Comparison of ENCODE assay signal across 2 cellular contexts in the genomic region with DNA sequence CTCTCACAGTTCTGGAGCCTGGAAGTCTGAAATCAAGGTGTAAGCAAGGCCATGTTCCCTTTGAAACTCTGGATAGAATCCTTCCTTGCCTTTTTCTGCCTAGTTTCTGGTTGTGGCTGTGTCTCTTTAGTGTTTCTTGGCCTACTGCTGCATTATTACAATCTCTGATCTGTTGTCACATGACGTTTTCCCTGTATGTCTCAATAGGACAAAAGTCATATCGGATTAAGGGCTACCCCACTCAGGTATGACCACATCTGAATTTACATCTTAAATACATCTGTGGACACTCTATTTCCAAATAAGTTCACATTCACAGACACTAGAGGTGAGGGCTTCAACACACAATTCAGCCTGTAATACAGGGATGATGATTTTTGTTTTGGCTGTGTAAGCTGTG.
TF ChIP-seq lines count a peak whose summit lies in the region.

No MANE protein-coding gene starts in this region.

TF ChIP-seq in GM23338, 12 proteins besides CTCF, POLR2A, EP300 and RAD21 (continues in another document):
- no peak for TF ChIP-seq ETS1 (IDR thresholded peaks at IDR 0.05)
- TF ChIP-seq NANOG (IDR thresholded peaks at IDR 0.05; ENCODE audit: borderline replicate concordance), result no peak
- TF ChIP-seq EZH2phosphoT487 (IDR thresholded peaks at IDR 0.05; ENCODE audit: unreplicated experiment), result no peak
- TF ChIP-seq JUNB (IDR thresholded peaks at IDR 0.05; ENCODE audit: unreplicated experiment), result no peak
- TF ChIP-seq, protein P1, sequence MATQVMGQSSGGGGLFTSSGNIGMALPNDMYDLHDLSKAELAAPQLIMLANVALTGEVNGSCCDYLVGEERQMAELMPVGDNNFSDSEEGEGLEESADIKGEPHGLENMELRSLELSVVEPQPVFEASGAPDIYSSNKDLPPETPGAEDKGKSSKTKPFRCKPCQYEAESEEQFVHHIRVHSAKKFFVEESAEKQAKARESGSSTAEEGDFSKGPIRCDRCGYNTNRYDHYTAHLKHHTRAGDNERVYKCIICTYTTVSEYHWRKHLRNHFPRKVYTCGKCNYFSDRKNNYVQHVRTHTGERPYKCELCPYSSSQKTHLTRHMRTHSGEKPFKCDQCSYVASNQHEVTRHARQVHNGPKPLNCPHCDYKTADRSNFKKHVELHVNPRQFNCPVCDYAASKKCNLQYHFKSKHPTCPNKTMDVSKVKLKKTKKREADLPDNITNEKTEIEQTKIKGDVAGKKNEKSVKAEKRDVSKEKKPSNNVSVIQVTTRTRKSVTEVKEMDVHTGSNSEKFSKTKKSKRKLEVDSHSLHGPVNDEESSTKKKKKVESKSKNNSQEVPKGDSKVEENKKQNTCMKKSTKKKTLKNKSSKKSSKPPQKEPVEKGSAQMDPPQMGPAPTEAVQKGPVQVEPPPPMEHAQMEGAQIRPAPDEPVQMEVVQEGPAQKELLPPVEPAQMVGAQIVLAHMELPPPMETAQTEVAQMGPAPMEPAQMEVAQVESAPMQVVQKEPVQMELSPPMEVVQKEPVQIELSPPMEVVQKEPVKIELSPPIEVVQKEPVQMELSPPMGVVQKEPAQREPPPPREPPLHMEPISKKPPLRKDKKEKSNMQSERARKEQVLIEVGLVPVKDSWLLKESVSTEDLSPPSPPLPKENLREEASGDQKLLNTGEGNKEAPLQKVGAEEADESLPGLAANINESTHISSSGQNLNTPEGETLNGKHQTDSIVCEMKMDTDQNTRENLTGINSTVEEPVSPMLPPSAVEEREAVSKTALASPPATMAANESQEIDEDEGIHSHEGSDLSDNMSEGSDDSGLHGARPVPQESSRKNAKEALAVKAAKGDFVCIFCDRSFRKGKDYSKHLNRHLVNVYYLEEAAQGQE (IDR thresholded peaks at IDR 0.05; ENCODE audit: unreplicated experiment), result no peak
- TF ChIP-seq CREB1 (CRISPR knock-in tag; IDR thresholded peaks at IDR 0.05; ENCODE audit: low read depth), result no peak
- TF ChIP-seq EZH2 (IDR thresholded peaks at IDR 0.05; ENCODE audit: low read depth, unreplicated experiment), result no peak
- no peak for TF ChIP-seq ZNF114 (CRISPR knock-in tag; IDR thresholded peaks at IDR 0.05)
- no peak for TF ChIP-seq ZNF462 (CRISPR knock-in tag; IDR thresholded peaks at IDR 0.05)
- TF ChIP-seq POLR2AphosphoS5 (IDR thresholded peaks at IDR 0.05; ENCODE audit: low read depth), result no peak

TF ChIP-seq in H1, 55 proteins besides CTCF, POLR2A, EP300 and RAD21:
- no peak for TF ChIP-seq BACH1 (IDR thresholded peaks at IDR 0.05; ENCODE audit: low read length)
- TF ChIP-seq EGR1 (IDR thresholded peaks at IDR 0.05; ENCODE audit: borderline replicate concordance, low read depth, low read length), result no peak
- TF ChIP-seq POU5F1 (IDR thresholded peaks at IDR 0.05; ENCODE audit: low read depth, low read length), result no peak
- no peak for TF ChIP-seq JUN (IDR thresholded peaks at IDR 0.05; ENCODE audit: low read depth, low read length)
- no peak for TF ChIP-seq KDM1A (IDR thresholded peaks at IDR 0.05; ENCODE audit: borderline replicate concordance, low read length)
- TF ChIP-seq CHD2 (IDR thresholded peaks at IDR 0.05; ENCODE audit: low read length), result no peak
- TF ChIP-seq RBBP5 (IDR thresholded peaks at IDR 0.05; ENCODE audit: borderline replicate concordance, low read depth, low read length), result no peak
